ENCODE assay signal across 1 cellular context in genomic region chr3:187063286-187064081, GRCh38.
TF ChIP-seq lines count a peak whose summit lies in the region.

No MANE protein-coding gene starts in this region.

TF ChIP-seq in GM23338, 12 proteins besides CTCF, POLR2A, EP300 and RAD21 (continued from another document):
- TF ChIP-seq, protein P1, sequence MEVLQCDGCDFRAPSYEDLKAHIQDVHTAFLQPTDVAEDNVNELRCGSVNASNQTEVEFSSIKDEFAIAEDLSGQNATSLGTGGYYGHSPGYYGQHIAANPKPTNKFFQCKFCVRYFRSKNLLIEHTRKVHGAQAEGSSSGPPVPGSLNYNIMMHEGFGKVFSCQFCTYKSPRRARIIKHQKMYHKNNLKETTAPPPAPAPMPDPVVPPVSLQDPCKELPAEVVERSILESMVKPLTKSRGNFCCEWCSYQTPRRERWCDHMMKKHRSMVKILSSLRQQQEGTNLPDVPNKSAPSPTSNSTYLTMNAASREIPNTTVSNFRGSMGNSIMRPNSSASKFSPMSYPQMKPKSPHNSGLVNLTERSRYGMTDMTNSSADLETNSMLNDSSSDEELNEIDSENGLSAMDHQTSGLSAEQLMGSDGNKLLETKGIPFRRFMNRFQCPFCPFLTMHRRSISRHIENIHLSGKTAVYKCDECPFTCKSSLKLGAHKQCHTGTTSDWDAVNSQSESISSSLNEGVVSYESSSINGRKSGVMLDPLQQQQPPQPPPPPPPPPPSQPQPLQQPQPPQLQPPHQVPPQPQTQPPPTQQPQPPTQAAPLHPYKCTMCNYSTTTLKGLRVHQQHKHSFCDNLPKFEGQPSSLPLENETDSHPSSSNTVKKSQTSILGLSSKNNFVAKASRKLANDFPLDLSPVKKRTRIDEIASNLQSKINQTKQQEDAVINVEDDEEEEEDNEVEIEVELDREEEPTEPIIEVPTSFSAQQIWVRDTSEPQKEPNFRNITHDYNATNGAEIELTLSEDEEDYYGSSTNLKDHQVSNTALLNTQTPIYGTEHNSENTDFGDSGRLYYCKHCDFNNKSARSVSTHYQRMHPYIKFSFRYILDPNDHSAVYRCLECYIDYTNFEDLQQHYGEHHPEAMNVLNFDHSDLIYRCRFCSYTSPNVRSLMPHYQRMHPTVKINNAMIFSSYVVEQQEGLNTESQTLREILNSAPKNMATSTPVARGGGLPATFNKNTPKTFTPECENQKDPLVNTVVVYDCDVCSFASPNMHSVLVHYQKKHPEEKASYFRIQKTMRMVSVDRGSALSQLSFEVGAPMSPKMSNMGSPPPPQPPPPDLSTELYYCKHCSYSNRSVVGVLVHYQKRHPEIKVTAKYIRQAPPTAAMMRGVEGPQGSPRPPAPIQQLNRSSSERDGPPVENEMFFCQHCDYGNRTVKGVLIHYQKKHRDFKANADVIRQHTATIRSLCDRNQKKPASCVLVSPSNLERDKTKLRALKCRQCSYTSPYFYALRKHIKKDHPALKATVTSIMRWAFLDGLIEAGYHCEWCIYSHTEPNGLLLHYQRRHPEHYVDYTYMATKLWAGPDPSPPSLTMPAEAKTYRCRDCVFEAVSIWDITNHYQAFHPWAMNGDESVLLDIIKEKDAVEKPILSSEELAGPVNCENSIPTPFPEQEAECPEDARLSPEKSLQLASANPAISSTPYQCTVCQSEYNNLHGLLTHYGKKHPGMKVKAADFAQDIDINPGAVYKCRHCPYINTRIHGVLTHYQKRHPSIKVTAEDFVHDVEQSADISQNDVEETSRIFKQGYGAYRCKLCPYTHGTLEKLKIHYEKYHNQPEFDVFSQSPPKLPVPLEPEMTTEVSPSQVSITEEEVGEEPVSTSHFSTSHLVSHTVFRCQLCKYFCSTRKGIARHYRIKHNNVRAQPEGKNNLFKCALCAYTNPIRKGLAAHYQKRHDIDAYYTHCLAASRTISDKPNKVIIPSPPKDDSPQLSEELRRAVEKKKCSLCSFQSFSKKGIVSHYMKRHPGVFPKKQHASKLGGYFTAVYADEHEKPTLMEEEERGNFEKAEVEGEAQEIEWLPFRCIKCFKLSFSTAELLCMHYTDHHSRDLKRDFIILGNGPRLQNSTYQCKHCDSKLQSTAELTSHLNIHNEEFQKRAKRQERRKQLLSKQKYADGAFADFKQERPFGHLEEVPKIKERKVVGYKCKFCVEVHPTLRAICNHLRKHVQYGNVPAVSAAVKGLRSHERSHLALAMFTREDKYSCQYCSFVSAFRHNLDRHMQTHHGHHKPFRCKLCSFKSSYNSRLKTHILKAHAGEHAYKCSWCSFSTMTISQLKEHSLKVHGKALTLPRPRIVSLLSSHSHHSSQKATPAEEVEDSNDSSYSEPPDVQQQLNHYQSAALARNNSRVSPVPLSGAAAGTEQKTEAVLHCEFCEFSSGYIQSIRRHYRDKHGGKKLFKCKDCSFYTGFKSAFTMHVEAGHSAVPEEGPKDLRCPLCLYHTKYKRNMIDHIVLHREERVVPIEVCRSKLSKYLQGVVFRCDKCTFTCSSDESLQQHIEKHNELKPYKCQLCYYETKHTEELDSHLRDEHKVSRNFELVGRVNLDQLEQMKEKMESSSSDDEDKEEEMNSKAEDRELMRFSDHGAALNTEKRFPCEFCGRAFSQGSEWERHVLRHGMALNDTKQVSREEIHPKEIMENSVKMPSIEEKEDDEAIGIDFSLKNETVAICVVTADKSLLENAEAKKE (CRISPR knock-in tag; IDR thresholded peaks at IDR 0.05), result no peak
- TF ChIP-seq CREB1 (CRISPR knock-in tag; IDR thresholded peaks at IDR 0.05; ENCODE audit: low read depth) (no peak), EZH2phosphoT487 (IDR thresholded peaks at IDR 0.05; ENCODE audit: unreplicated experiment) (no peak), NANOG (IDR thresholded peaks at IDR 0.05; ENCODE audit: borderline replicate concordance) (no peak), ZNF114 (CRISPR knock-in tag; IDR thresholded peaks at IDR 0.05) (no peak)
- TF ChIP-seq, protein P2, sequence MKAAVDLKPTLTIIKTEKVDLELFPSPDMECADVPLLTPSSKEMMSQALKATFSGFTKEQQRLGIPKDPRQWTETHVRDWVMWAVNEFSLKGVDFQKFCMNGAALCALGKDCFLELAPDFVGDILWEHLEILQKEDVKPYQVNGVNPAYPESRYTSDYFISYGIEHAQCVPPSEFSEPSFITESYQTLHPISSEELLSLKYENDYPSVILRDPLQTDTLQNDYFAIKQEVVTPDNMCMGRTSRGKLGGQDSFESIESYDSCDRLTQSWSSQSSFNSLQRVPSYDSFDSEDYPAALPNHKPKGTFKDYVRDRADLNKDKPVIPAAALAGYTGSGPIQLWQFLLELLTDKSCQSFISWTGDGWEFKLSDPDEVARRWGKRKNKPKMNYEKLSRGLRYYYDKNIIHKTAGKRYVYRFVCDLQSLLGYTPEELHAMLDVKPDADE (IDR thresholded peaks at IDR 0.05), result no peak
